Comparison of ENCODE assay signal across 1 cellular context in genomic region chr4:123893746-123894095, GRCh38.
TF ChIP-seq lines count a peak whose summit lies in the region.

No MANE protein-coding gene starts in this region.

TF ChIP-seq in IMR-90, 13 proteins besides CTCF, POLR2A, EP300 and RAD21 (continued from another document):
- no peak for TF ChIP-seq USF2 (IDR thresholded peaks at IDR 0.05; ENCODE audit: low read depth, low read length)
